Comparison of ENCODE assay signal across 11 cellular contexts in genomic region chr4:65416875-65417274, GRCh38.
DNase-seq lines count a peak whose midpoint lies in the region; ATAC-seq and TF ChIP-seq lines count a peak whose summit lies in the region.
"Had no signal": no experiment of that assay in that cellular context is flagged by ENCODE, and none has a peak within 500 bp of the region (broad histone marks: within the 10 kb centered on the region; RNA-seq: fewer than 3 reads in every experiment).

No MANE protein-coding gene starts in this region.

- H3K36me3 ChIP-seq in GM23338 (ENCODE audit: insufficient read depth) (no peaks in the 10 kb centered on the region), colonic mucosa (no peaks in the 10 kb centered on the region), neural progenitor cell (no peaks in the 10 kb centered on the region)

- H3K4me1 ChIP-seq in GM23338 (ENCODE audit: insufficient read depth) (no peaks in the 10 kb centered on the region), colonic mucosa (no peaks in the 10 kb centered on the region), neural progenitor cell (peaks cover 4% of the 10 kb centered on the region)

- H3K4me3 Mint-ChIP-seq in GM23338: no peak overlapping the region
- H3K4me3 Mint-ChIP-seq in neural progenitor cell: no peak overlapping the region
- H3K4me3 Mint-ChIP-seq: activated T-cell treated with anti-CD3 and anti-CD28 coated beads, Interleukin-2, amount 50 U/mL, for 72 hours; stimulated activated naive CD8-positive, alpha-beta T cell treated with anti-CD3 and anti-CD28 coated beads, Interleukin-15, Interleukin-2, amounts not matched to agents 100 ng/mL and 50 ng/mL, for 24 hours had no signal

- TF ChIP-seq CTCF in GM23338 (conservative IDR thresholded peaks at IDR 0.05; ENCODE audit: low read depth in 2 of 2) (no peak), colonic mucosa (IDR thresholded peaks at IDR 0.05) (no peak), neural progenitor cell (IDR thresholded peaks at IDR 0.05) (no peak)

- H3K27me3 Mint-ChIP-seq in GM23338 (ENCODE audit: insufficient read depth, low read depth, poor library complexity) (no peaks in the 10 kb centered on the region), neural progenitor cell (ENCODE audit: insufficient read depth, low read depth) (no peaks in the 10 kb centered on the region)
- H3K27me3 Mint-ChIP-seq: stimulated activated naive CD8-positive, alpha-beta T cell treated with anti-CD3 and anti-CD28 coated beads, Interleukin-15, Interleukin-2, amounts not matched to agents 100 ng/mL and 50 ng/mL, for 24 hours had no signal

- H3K27me3 ChIP-seq in GM23338 (ENCODE audit: insufficient read depth) (no peaks in the 10 kb centered on the region), colonic mucosa (no peaks in the 10 kb centered on the region), neural progenitor cell (no peaks in the 10 kb centered on the region)
- H3K27me3 ChIP-seq: dorsolateral prefrontal cortex had no signal

- H3K4me3 ChIP-seq in GM23338 (no peak overlapping the region), colonic mucosa (no peak overlapping the region), neural progenitor cell (no peak overlapping the region)
- H3K4me3 ChIP-seq: dorsolateral prefrontal cortex had no signal

- peak overlapping the region; percentile 77; the same call in 1 of the 2 replicates for H2AFZ ChIP-seq in GM23338
- no peak overlapping the region for H2AFZ ChIP-seq in neural progenitor cell (replicated peaks)

- H3K9me3 Mint-ChIP-seq in GM23338 (no peaks in the 10 kb centered on the region), neural progenitor cell (no peaks in the 10 kb centered on the region)
- H3K9me3 Mint-ChIP-seq: stimulated activated naive CD8-positive, alpha-beta T cell treated with anti-CD3 and anti-CD28 coated beads, Interleukin-15, Interleukin-2, amounts not matched to agents 100 ng/mL and 50 ng/mL, for 24 hours had no signal

- no peaks in the 10 kb centered on the region for H3K79me2 ChIP-seq in GM23338 (replicated peaks; ENCODE audit: insufficient read depth)
- no peaks in the 10 kb centered on the region for H3K79me2 ChIP-seq in neural progenitor cell (ENCODE audit: low read depth)

- H3K4me1 Mint-ChIP-seq in GM23338 (no peaks in the 10 kb centered on the region), neural progenitor cell (no peaks in the 10 kb centered on the region)

- no peak overlapping the region for H3K9ac ChIP-seq in colonic mucosa (ENCODE audit: low read depth in 2 of 2, low read length in 2 of 2)
- no peak overlapping the region for H3K9ac ChIP-seq in neural progenitor cell

- no peak overlapping the region for H3K27ac Mint-ChIP-seq in GM23338
- H3K27ac Mint-ChIP-seq in neural progenitor cell: no peak overlapping the region
- H3K27ac Mint-ChIP-seq: activated T-cell treated with anti-CD3 and anti-CD28 coated beads, Interleukin-2, amount 50 U/mL, for 72 hours; stimulated activated naive CD8-positive, alpha-beta T cell treated with anti-CD3 and anti-CD28 coated beads, Interleukin-15, Interleukin-2, amounts not matched to agents 100 ng/mL and 50 ng/mL, for 24 hours had no signal

- DNase-seq in GM23338 (ENCODE audit: low spot score): peak; percentile 14
- DNase-seq in NCI-H2171 treated with DMSO at 0.1 percent for 48 hours (lab: John Stamatoyannopoulos, UW): peak; percentile 83
- peak; percentile 31 for DNase-seq in colonic mucosa
- peak; percentile 30 for DNase-seq in neural progenitor cell (ENCODE audit: low spot score)
- DNase-seq in activated gamma-delta T cell (lab: John Stamatoyannopoulos, UW): no peak
- DNase-seq: activated T-cell treated with anti-CD3 and anti-CD28 coated beads, Interleukin-2, amount 50 U/mL, for 72 hours had no signal

- no peaks in the 10 kb centered on the region for H4K20me1 ChIP-seq in GM23338 (replicated peaks; ENCODE audit: insufficient read depth)
- no peaks in the 10 kb centered on the region for H4K20me1 ChIP-seq in neural progenitor cell (ENCODE audit: low read depth)

- H3K36me3 Mint-ChIP-seq in GM23338 (ENCODE audit: low read depth): no peaks in the 10 kb centered on the region
- no peaks in the 10 kb centered on the region for H3K36me3 Mint-ChIP-seq in neural progenitor cell

- H3F3A ChIP-seq in GM23338 (replicated peaks; ENCODE audit: low read depth): no peaks in the 10 kb centered on the region
- H3F3A ChIP-seq in neural progenitor cell (ENCODE audit: low read depth): no peaks in the 10 kb centered on the region

- H3K27ac ChIP-seq in GM23338 (ENCODE audit: low read depth) (no peak overlapping the region), colonic mucosa (no peak overlapping the region), neural progenitor cell (no peak overlapping the region)
- H3K27ac ChIP-seq: dorsolateral prefrontal cortex had no signal

- no peak overlapping the region for H3K4me2 ChIP-seq in GM23338
- H3K4me2 ChIP-seq in neural progenitor cell: no peak overlapping the region

- intact Hi-C loops in colonic mucosa (cut with DNase I): no loop called here

- ATAC-seq in GM23338 (peak; percentile 65), HG03108 (IDR thresholded peaks at IDR 0.05; ENCODE audit: unreplicated experiment) (no peak), HG03565 (IDR thresholded peaks at IDR 0.05; ENCODE audit: unreplicated experiment) (no peak), HG02840 (IDR thresholded peaks at IDR 0.05; ENCODE audit: low FRiP score, unreplicated experiment) (no peak)
- ATAC-seq: activated T-cell treated with anti-CD3 and anti-CD28 coated beads, Interleukin-2, amount 50 U/mL, for 72 hours had no signal

- H3K9me3 ChIP-seq in colonic mucosa (no peaks in the 10 kb centered on the region), neural progenitor cell (ENCODE audit: low read depth) (no peaks in the 10 kb centered on the region)

- H3K9me2 ChIP-seq in GM23338 (ENCODE audit: insufficient read depth): no peaks in the 10 kb centered on the region

TF ChIP-seq in GM23338, 12 proteins besides CTCF, POLR2A, EP300 and RAD21:
- TF ChIP-seq CREB1 (CRISPR knock-in tag; IDR thresholded peaks at IDR 0.05; ENCODE audit: low read depth): no peak
- TF ChIP-seq REST (IDR thresholded peaks at IDR 0.05; ENCODE audit: unreplicated experiment): no peak
- TF ChIP-seq EZH2phosphoT487 (IDR thresholded peaks at IDR 0.05; ENCODE audit: unreplicated experiment): no peak
- TF ChIP-seq ETS1 (IDR thresholded peaks at IDR 0.05): no peak
- TF ChIP-seq JUNB (IDR thresholded peaks at IDR 0.05; ENCODE audit: unreplicated experiment): no peak
- no peak for TF ChIP-seq STAT1 (IDR thresholded peaks at IDR 0.05; ENCODE audit: unreplicated experiment)
- no peak for TF ChIP-seq ZNF114 (CRISPR knock-in tag; IDR thresholded peaks at IDR 0.05)
